Comparison of ENCODE assay signal across 28 cellular contexts in the genomic region with DNA sequence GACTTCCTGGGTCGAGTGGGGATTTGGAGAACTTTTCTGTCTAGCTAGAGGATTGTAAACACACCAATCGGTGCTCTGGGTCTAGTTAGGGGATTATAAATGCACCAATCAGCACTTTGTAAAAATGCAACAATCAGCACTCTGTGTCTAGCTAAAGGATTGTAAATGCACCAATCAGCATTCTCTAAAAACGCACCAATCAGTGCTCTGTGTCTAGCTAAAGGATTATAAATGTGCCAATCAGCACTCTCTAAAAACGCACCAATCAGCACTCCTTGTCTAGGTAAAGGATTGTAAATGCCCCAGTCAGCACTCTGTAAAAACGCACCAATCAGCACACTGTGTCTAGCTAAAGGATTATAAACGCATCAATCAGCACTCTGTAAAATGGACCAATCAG.
"Had no signal": no experiment of that assay in that cellular context is flagged by ENCODE, and none has a peak within 500 bp of the region (broad histone marks: within the 10 kb centered on the region; RNA-seq: fewer than 3 reads in every experiment).

No MANE protein-coding gene starts in this region.

- H3K27me3 ChIP-seq: left lung, right atrium auricular region, stomach, suprapubic skin, tibial nerve, uterus had no signal

- DNase-seq: hypothalamus; immature natural killer cell; kidney; left colon; left lung; lower lobe of right lung; mammary epithelial cell; mesenchymal stem cell; naive thymus-derived CD8-positive, alpha-beta T cell; nucleus accumbens; stimulated activated CD4-positive, alpha-beta T cell treated with anti-CD3 and anti-CD28 coated beads, Interleukin-12 subunit alpha, Interleukin-12 subunit beta, amount 100 ng/mL, for 4 hours; stimulated activated CD4-positive, alpha-beta T cell treated with anti-CD3 and anti-CD28 coated beads, Interleukin-15, amount 100 ng/mL, for 24 hours; stimulated activated CD4-positive, alpha-beta T cell treated with anti-CD3 and anti-CD28 coated beads, Interleukin-2, amount 100 ng/mL, for 24 hours; stimulated activated CD4-positive, alpha-beta T cell treated with anti-CD3 and anti-CD28 coated beads, Interleukin-4, amount 100 ng/mL, for 1 hour; stimulated activated naive B cell treated with anti-CD40 and anti-IgM and Interleukin-4, amounts not matched to agents 10 μg/mL and 1 μg/mL and 100 μg/mL, for 72 hours; stimulated activated naive CD8-positive, alpha-beta T cell treated with anti-CD3 and anti-CD28 coated beads, Interleukin-15, Interleukin-2, amounts not matched to agents 100 U/mL and 50 U/mL, for 24 hours; stomach; uterus had no signal

- H2AFZ ChIP-seq: parathyroid adenoma had no signal

- H3K4me3 Mint-ChIP-seq: immature natural killer cell; naive thymus-derived CD8-positive, alpha-beta T cell; nephron; neural crest cell; stimulated activated naive B cell treated with anti-CD40 and anti-IgM and Interleukin-4, amounts not matched to agents 10 μg/mL and 1 μg/mL and 100 μg/mL, for 72 hours; type B pancreatic cell had no signal

- H3K9me3 ChIP-seq: lower lobe of right lung, right atrium auricular region, tibial nerve, uterus had no signal

- H3K27me3 Mint-ChIP-seq: stimulated activated naive B cell treated with anti-CD40 and anti-IgM and Interleukin-4, amounts not matched to agents 10 μg/mL and 1 μg/mL and 100 μg/mL, for 72 hours; type B pancreatic cell had no signal

- H3K4me1 ChIP-seq: left lung, lower lobe of right lung, parathyroid adenoma, right atrium auricular region, stomach, suprapubic skin, uterus had no signal

- FAIRE-seq: islet of Langerhans, kidney had no signal

- H3K27ac Mint-ChIP-seq: immature natural killer cell; naive thymus-derived CD8-positive, alpha-beta T cell; nephron; stimulated activated naive B cell treated with anti-CD40 and anti-IgM and Interleukin-4, amounts not matched to agents 10 μg/mL and 1 μg/mL and 100 μg/mL, for 72 hours; type B pancreatic cell had no signal

- ATAC-seq: left colon; left lung; lower lobe of right lung; naive thymus-derived CD8-positive, alpha-beta T cell; sciatic nerve; stimulated activated naive B cell treated with anti-CD40 and anti-IgM and Interleukin-4, amounts not matched to agents 10 μg/mL and 1 μg/mL and 100 μg/mL, for 72 hours; stimulated activated naive CD8-positive, alpha-beta T cell treated with anti-CD3 and anti-CD28 coated beads, Interleukin-15, Interleukin-2, amounts not matched to agents 100 U/mL and 50 U/mL, for 24 hours had no signal

- H3K79me2 ChIP-seq: parathyroid adenoma had no signal

- H3K36me3 ChIP-seq: left lung, lower lobe of right lung, right atrium auricular region, stomach, suprapubic skin, tibial nerve, uterus had no signal

- H3K9ac ChIP-seq: parathyroid adenoma had no signal

- H3K4me1 Mint-ChIP-seq: immature natural killer cell; naive thymus-derived CD8-positive, alpha-beta T cell; nephron; neural crest cell; stimulated activated naive B cell treated with anti-CD40 and anti-IgM and Interleukin-4, amounts not matched to agents 10 μg/mL and 1 μg/mL and 100 μg/mL, for 72 hours had no signal

- H3K27ac ChIP-seq: left lung, lower lobe of right lung, parathyroid adenoma, right atrium auricular region, skin epidermis, stomach, suprapubic skin, tibial nerve, uterus had no signal

- H3K36me3 Mint-ChIP-seq: stimulated activated naive B cell treated with anti-CD40 and anti-IgM and Interleukin-4, amounts not matched to agents 10 μg/mL and 1 μg/mL and 100 μg/mL, for 72 hours; type B pancreatic cell had no signal

- H3K4me3 ChIP-seq: left lung, lower lobe of right lung, right atrium auricular region, skin epidermis, stomach, suprapubic skin, tibial nerve, uterus had no signal
